In genomic region chr20:50478162-50479036, GRCh38 we compare ENCODE assay signal across 1 cellular context.
TF ChIP-seq lines count a peak whose summit lies in the region.

No MANE protein-coding gene starts in this region.

TF ChIP-seq in K562, 482 proteins besides CTCF, POLR2A, EP300 and RAD21 (continued from another document and continues in another):
- TF ChIP-seq, protein P1, sequence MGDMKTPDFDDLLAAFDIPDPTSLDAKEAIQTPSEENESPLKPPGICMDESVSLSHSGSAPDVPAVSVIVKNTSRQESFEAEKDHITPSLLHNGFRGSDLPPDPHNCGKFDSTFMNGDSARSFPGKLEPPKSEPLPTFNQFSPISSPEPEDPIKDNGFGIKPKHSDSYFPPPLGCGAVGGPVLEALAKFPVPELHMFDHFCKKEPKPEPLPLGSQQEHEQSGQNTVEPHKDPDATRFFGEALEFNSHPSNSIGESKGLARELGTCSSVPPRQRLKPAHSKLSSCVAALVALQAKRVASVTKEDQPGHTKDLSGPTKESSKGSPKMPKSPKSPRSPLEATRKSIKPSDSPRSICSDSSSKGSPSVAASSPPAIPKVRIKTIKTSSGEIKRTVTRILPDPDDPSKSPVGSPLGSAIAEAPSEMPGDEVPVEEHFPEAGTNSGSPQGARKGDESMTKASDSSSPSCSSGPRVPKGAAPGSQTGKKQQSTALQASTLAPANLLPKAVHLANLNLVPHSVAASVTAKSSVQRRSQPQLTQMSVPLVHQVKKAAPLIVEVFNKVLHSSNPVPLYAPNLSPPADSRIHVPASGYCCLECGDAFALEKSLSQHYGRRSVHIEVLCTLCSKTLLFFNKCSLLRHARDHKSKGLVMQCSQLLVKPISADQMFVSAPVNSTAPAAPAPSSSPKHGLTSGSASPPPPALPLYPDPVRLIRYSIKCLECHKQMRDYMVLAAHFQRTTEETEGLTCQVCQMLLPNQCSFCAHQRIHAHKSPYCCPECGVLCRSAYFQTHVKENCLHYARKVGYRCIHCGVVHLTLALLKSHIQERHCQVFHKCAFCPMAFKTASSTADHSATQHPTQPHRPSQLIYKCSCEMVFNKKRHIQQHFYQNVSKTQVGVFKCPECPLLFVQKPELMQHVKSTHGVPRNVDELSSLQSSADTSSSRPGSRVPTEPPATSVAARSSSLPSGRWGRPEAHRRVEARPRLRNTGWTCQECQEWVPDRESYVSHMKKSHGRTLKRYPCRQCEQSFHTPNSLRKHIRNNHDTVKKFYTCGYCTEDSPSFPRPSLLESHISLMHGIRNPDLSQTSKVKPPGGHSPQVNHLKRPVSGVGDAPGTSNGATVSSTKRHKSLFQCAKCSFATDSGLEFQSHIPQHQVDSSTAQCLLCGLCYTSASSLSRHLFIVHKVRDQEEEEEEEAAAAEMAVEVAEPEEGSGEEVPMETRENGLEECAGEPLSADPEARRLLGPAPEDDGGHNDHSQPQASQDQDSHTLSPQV (IDR thresholded peaks at IDR 0.05) = peak; percentile 95
- no peak for TF ChIP-seq TCF7 (IDR thresholded peaks at IDR 0.05; ENCODE audit: borderline replicate concordance)
- no peak for TF ChIP-seq USF2 (CRISPR knock-in tag; IDR thresholded peaks at IDR 0.05)
- peak; percentile 76; the same call in 1 of the 2 replicates for TF ChIP-seq TARDBP (IDR thresholded peaks at IDR 0.05)
- no peak for TF ChIP-seq ZFP30 (CRISPR knock-in tag; IDR thresholded peaks at IDR 0.05; ENCODE audit: borderline replicate concordance)
- TF ChIP-seq LEF1 (IDR thresholded peaks at IDR 0.05) = no peak
- TF ChIP-seq, protein P2, sequence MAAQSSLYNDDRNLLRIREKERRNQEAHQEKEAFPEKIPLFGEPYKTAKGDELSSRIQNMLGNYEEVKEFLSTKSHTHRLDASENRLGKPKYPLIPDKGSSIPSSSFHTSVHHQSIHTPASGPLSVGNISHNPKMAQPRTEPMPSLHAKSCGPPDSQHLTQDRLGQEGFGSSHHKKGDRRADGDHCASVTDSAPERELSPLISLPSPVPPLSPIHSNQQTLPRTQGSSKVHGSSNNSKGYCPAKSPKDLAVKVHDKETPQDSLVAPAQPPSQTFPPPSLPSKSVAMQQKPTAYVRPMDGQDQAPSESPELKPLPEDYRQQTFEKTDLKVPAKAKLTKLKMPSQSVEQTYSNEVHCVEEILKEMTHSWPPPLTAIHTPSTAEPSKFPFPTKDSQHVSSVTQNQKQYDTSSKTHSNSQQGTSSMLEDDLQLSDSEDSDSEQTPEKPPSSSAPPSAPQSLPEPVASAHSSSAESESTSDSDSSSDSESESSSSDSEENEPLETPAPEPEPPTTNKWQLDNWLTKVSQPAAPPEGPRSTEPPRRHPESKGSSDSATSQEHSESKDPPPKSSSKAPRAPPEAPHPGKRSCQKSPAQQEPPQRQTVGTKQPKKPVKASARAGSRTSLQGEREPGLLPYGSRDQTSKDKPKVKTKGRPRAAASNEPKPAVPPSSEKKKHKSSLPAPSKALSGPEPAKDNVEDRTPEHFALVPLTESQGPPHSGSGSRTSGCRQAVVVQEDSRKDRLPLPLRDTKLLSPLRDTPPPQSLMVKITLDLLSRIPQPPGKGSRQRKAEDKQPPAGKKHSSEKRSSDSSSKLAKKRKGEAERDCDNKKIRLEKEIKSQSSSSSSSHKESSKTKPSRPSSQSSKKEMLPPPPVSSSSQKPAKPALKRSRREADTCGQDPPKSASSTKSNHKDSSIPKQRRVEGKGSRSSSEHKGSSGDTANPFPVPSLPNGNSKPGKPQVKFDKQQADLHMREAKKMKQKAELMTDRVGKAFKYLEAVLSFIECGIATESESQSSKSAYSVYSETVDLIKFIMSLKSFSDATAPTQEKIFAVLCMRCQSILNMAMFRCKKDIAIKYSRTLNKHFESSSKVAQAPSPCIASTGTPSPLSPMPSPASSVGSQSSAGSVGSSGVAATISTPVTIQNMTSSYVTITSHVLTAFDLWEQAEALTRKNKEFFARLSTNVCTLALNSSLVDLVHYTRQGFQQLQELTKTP (IDR thresholded peaks at IDR 0.05; ENCODE audit: low read depth in 1 of 2, partially characterized antibody in 2 of 2) = no peak
- TF ChIP-seq MYC (IDR thresholded peaks at IDR 0.05; ENCODE audit: low read depth, low read length) = peak; percentile 90
- no peak for TF ChIP-seq MYC (CRISPR knock-in tag; IDR thresholded peaks at IDR 0.05; ENCODE audit: borderline replicate concordance, low read depth)
- TF ChIP-seq ZBTB34 (CRISPR knock-in tag; IDR thresholded peaks at IDR 0.05) = no peak
- peak; percentile 60 for TF ChIP-seq BRD9 (IDR thresholded peaks at IDR 0.05; ENCODE audit: low read depth, partially characterized antibody)
- peak in 1 of 2 experiments; percentile 89; a peak in 2 of 3 replicates for TF ChIP-seq CBX3 (IDR thresholded peaks at IDR 0.05; ENCODE audit: borderline replicate concordance in 1 of 2, low read length in 2 of 2)
- 0 out of 2 replicates have a peak, but pooled peaks have one; percentile 72 for TF ChIP-seq ZNF197 (CRISPR knock-in tag; IDR thresholded peaks at IDR 0.05; ENCODE audit: low read depth)
- TF ChIP-seq ZNF24 (IDR thresholded peaks at IDR 0.05) = no peak
- TF ChIP-seq POLR2AphosphoS5 (IDR thresholded peaks at IDR 0.05; ENCODE audit: control insufficient read depth, insufficient read depth, low read depth, low read length) = peak; percentile 54; the same call in 1 of the 2 replicates
- TF ChIP-seq SIN3A (IDR thresholded peaks at IDR 0.05; ENCODE audit: borderline replicate concordance in 2 of 2, control insufficient read depth in 1 of 2, low read depth in 2 of 2, low read length in 2 of 2) = peak in 1 of 2 experiments; percentile 71; a peak in 2 of 4 replicates
- TF ChIP-seq NCOA4 (IDR thresholded peaks at IDR 0.05; ENCODE audit: partially characterized antibody) = no peak
- TF ChIP-seq ETV5 (CRISPR knock-in tag; IDR thresholded peaks at IDR 0.05; ENCODE audit: low read depth) = peak; percentile 84
- no peak for TF ChIP-seq ZNF57 (CRISPR knock-in tag; IDR thresholded peaks at IDR 0.05)
- 0 out of 2 replicates have a peak, but pooled peaks have one; percentile 59 for TF ChIP-seq TCF15 (CRISPR knock-in tag; IDR thresholded peaks at IDR 0.05)
- TF ChIP-seq FOXM1 (IDR thresholded peaks at IDR 0.05; ENCODE audit: low read depth) = no peak
- TF ChIP-seq FOXM1 (CRISPR knock-in tag; IDR thresholded peaks at IDR 0.05; ENCODE audit: low read depth) = no peak
- no peak for TF ChIP-seq JUNB (CRISPR knock-in tag; conservative IDR thresholded peaks at IDR 0.05)
- no peak for TF ChIP-seq ZNF449 (CRISPR knock-in tag; IDR thresholded peaks at IDR 0.05)
- TF ChIP-seq, protein P3, sequence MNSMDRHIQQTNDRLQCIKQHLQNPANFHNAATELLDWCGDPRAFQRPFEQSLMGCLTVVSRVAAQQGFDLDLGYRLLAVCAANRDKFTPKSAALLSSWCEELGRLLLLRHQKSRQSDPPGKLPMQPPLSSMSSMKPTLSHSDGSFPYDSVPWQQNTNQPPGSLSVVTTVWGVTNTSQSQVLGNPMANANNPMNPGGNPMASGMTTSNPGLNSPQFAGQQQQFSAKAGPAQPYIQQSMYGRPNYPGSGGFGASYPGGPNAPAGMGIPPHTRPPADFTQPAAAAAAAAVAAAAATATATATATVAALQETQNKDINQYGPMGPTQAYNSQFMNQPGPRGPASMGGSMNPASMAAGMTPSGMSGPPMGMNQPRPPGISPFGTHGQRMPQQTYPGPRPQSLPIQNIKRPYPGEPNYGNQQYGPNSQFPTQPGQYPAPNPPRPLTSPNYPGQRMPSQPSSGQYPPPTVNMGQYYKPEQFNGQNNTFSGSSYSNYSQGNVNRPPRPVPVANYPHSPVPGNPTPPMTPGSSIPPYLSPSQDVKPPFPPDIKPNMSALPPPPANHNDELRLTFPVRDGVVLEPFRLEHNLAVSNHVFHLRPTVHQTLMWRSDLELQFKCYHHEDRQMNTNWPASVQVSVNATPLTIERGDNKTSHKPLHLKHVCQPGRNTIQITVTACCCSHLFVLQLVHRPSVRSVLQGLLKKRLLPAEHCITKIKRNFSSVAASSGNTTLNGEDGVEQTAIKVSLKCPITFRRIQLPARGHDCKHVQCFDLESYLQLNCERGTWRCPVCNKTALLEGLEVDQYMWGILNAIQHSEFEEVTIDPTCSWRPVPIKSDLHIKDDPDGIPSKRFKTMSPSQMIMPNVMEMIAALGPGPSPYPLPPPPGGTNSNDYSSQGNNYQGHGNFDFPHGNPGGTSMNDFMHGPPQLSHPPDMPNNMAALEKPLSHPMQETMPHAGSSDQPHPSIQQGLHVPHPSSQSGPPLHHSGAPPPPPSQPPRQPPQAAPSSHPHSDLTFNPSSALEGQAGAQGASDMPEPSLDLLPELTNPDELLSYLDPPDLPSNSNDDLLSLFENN (IDR thresholded peaks at IDR 0.05; ENCODE audit: low read depth in 2 of 2, low read length in 2 of 2) = peak in 1 of 2 experiments; percentile 48; a peak in 1 of 4 replicates
- peak; percentile 57 for TF ChIP-seq ZFX (CRISPR knock-in tag; IDR thresholded peaks at IDR 0.05)
- no peak for TF ChIP-seq TAL1 (IDR thresholded peaks at IDR 0.05)
- TF ChIP-seq ZNF695 (CRISPR knock-in tag; IDR thresholded peaks at IDR 0.05) = no peak
- no peak for TF ChIP-seq ZFP36 (IDR thresholded peaks at IDR 0.05; ENCODE audit: low read depth, low read length, partially characterized antibody)
- TF ChIP-seq ATF4 (CRISPR knock-in tag; IDR thresholded peaks at IDR 0.05) = no peak
- TF ChIP-seq, protein P4, sequence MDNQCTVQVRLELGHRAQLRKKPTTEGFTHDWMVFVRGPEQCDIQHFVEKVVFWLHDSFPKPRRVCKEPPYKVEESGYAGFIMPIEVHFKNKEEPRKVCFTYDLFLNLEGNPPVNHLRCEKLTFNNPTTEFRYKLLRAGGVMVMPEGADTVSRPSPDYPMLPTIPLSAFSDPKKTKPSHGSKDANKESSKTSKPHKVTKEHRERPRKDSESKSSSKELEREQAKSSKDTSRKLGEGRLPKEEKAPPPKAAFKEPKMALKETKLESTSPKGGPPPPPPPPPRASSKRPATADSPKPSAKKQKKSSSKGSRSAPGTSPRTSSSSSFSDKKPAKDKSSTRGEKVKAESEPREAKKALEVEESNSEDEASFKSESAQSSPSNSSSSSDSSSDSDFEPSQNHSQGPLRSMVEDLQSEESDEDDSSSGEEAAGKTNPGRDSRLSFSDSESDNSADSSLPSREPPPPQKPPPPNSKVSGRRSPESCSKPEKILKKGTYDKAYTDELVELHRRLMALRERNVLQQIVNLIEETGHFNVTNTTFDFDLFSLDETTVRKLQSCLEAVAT (IDR thresholded peaks at IDR 0.05) = no peak
- peak; percentile 98 for TF ChIP-seq KLF13 (tag; IDR thresholded peaks at IDR 0.05; ENCODE audit: borderline replicate concordance, low read depth)
- TF ChIP-seq TAF7 (tag; IDR thresholded peaks at IDR 0.05) = no peak
- TF ChIP-seq ARID1B (IDR thresholded peaks at IDR 0.05) = peak; percentile 36
- TF ChIP-seq BRCA1 (IDR thresholded peaks at IDR 0.05) = no peak
- no peak for TF ChIP-seq BRCA1 (CRISPR knock-in tag; IDR thresholded peaks at IDR 0.05)
- TF ChIP-seq ZNF586 (CRISPR knock-in tag; conservative IDR thresholded peaks at IDR 0.05) = no peak
